2 cellular contexts compared by ENCODE assay signal in genomic region chr19:17957887-17958286, GRCh38.
TF ChIP-seq lines count a peak whose summit lies in the region.

No MANE protein-coding gene starts in this region.

TF ChIP-seq in A549, 52 proteins besides CTCF, POLR2A, EP300 and RAD21:
- peak; percentile 84 for TF ChIP-seq ZFP36 (IDR thresholded peaks at IDR 0.05; ENCODE audit: borderline replicate concordance, partially characterized antibody)
- TF ChIP-seq ZSCAN20 (CRISPR knock-in tag; IDR thresholded peaks at IDR 0.05), result no peak

TF ChIP-seq in H1, 55 proteins besides CTCF, POLR2A, EP300 and RAD21:
- TF ChIP-seq NANOG (IDR thresholded peaks at IDR 0.05; ENCODE audit: insufficient read depth, low read depth, low read length, poor library complexity, severe bottlenecking) (no peak), TBP (IDR thresholded peaks at IDR 0.05; ENCODE audit: low read depth, low read length) (no peak), JUND (IDR thresholded peaks at IDR 0.05; ENCODE audit: low read length) (no peak), CBX5 (IDR thresholded peaks at IDR 0.05; ENCODE audit: low read depth, low read length) (no peak), CBX8 (IDR thresholded peaks at IDR 0.05; ENCODE audit: borderline replicate concordance, low read depth, low read length) (no peak), POLR2AphosphoS5 (IDR thresholded peaks at IDR 0.05; ENCODE audit: low read depth, low read length) (no peak), CHD1 (IDR thresholded peaks at IDR 0.05; ENCODE audit: low read depth, low read length) (no peak), SAP30 (IDR thresholded peaks at IDR 0.05; ENCODE audit: insufficient read depth, insufficient replicate concordance, low read length) (no peak), EGR1 (IDR thresholded peaks at IDR 0.05; ENCODE audit: borderline replicate concordance, low read depth, low read length) (no peak), SP2 (IDR thresholded peaks at IDR 0.05; ENCODE audit: low read length) (no peak), RBBP5 (IDR thresholded peaks at IDR 0.05; ENCODE audit: borderline replicate concordance, low read depth, low read length) (no peak), GTF2F1 (IDR thresholded peaks at IDR 0.05; ENCODE audit: borderline replicate concordance, low read depth, low read length) (no peak), KDM5A (IDR thresholded peaks at IDR 0.05; ENCODE audit: low read length) (no peak), POU5F1 (IDR thresholded peaks at IDR 0.05; ENCODE audit: low read depth, low read length) (no peak), ATF2 (IDR thresholded peaks at IDR 0.05; ENCODE audit: low read length) (no peak), YY1 (IDR thresholded peaks at IDR 0.05; ENCODE audit: low read depth, low read length) (no peak)
